ENCODE assay signal across 32 cellular contexts in genomic region chr1:29592731-29593130, GRCh38.
DNase-seq lines count a peak whose midpoint lies in the region; ATAC-seq, FAIRE-seq and TF ChIP-seq lines count a peak whose summit lies in the region.
"Had no signal": no experiment of that assay in that cellular context is flagged by ENCODE, and none has a peak within 500 bp of the region (broad histone marks: within the 10 kb centered on the region; RNA-seq: fewer than 3 reads in every experiment).

No MANE protein-coding gene starts in this region.

- H3K23ac ChIP-seq in H1 (ENCODE audit: insufficient read length) (no peak overlapping the region), mesendoderm (ENCODE audit: low read length) (no peak overlapping the region)

- peak overlapping the region; percentile 14; the same call in 1 of the 2 replicates for H4K8ac ChIP-seq in H1 (ENCODE audit: extremely low read depth, insufficient read depth, low read length)
- H4K8ac ChIP-seq in mesendoderm (ENCODE audit: low read depth, low read length), result no peak overlapping the region

- no peak overlapping the region for H4K5ac ChIP-seq in H1 (ENCODE audit: insufficient read length, low read depth, low read length)
- no peak overlapping the region for H4K5ac ChIP-seq in mesendoderm (ENCODE audit: low read length)

- H4K91ac ChIP-seq in H1 (replicated peaks; ENCODE audit: insufficient read length, low read length), result peak overlapping the region; percentile 20

- no peak overlapping the region for H3K27ac ChIP-seq in H1 (ENCODE audit: low read depth, low read length)
- H3K27ac ChIP-seq in mesendoderm (ENCODE audit: low read depth, low read length), result no peak overlapping the region
- H3K27ac ChIP-seq: A549, ascending aorta, C4-2B, HL-60, ovary, Peyer's patch, right atrium auricular region, SJSA1, spleen, stomach had no signal

- H3K4me2 ChIP-seq in H1 (ENCODE audit: insufficient read depth in 1 of 2, low read depth in 2 of 2, low read length in 2 of 2) (no peak overlapping the region), mesendoderm (ENCODE audit: low read length) (no peak overlapping the region)
- H3K4me2 ChIP-seq: A549 had no signal

- H2BK12ac ChIP-seq in H1 (ENCODE audit: low read depth, low read length), result no peak overlapping the region

- POLR2A ChIA-PET in H1 (lab: Charles Lee; ENCODE audit: partially characterized antibody), result no interaction called here

- H3K9me3 ChIP-seq in H1 (ENCODE audit: insufficient read depth in 2 of 2, low read depth in 1 of 2, low read length in 1 of 2), result no peaks in the 10 kb centered on the region
- H3K9me3 ChIP-seq: A549, ascending aorta, ovary, Peyer's patch, right atrium auricular region, SJSA1, spleen, stomach had no signal

- H2BK5ac ChIP-seq in H1 (ENCODE audit: low read depth, low read length) (no peak overlapping the region), mesendoderm (ENCODE audit: low read length) (no peak overlapping the region)

- TF ChIP-seq RAD21 in H1 (IDR thresholded peaks at IDR 0.05 in 1 of 2, conservative IDR thresholded peaks at IDR 0.05 in 1 of 2; ENCODE audit: low read depth in 2 of 2, low read length in 2 of 2), result no peak

- WGBS in H1 (ENCODE audit: extremely low coverage in 1 of 2, insufficient coverage in 1 of 2, insufficient read length in 1 of 2, insufficient replicate concordance in 2 of 2, low coverage in 1 of 2, low lambda C conversion rate in 2 of 2, missing lambda C conversion rate in 1 of 2), 2 experiments, result 86% methylated on average over 5 of the region's 5 CpGs; no CpG with 5 or more reads in 1 of the 2 experiments
- no CpG with 5 or more reads among the region's 5 CpGs for WGBS in mesendoderm (ENCODE audit: extremely low coverage, insufficient coverage, low lambda C conversion rate)

- no peaks in the 10 kb centered on the region for H3K79me2 ChIP-seq in H1 (ENCODE audit: control insufficient read depth in 1 of 2, insufficient read depth in 2 of 2, low read length in 2 of 2)
- no peaks in the 10 kb centered on the region for H3K79me2 ChIP-seq in mesendoderm (ENCODE audit: control insufficient read depth, insufficient read depth, low read length)

- no peak for TF ChIP-seq CTCF in H1 (IDR thresholded peaks at IDR 0.05; ENCODE audit: control extremely low read depth in 1 of 3, insufficient read depth in 1 of 3, low read depth in 1 of 3, low read length in 3 of 3)

- H2BK20ac ChIP-seq in H1 (ENCODE audit: low read length), result no peak overlapping the region

- no peak overlapping the region for H2AK5ac ChIP-seq in H1 (ENCODE audit: low read depth, low read length)
- no peak overlapping the region for H2AK5ac ChIP-seq in mesendoderm (ENCODE audit: low read length)

- H3K4me3 ChIP-seq in H1 (ENCODE audit: extremely low read depth in 1 of 4, insufficient read depth in 2 of 4, low read depth in 3 of 4, low read length in 4 of 4), result no peak overlapping the region
- no peak overlapping the region for H3K4me3 ChIP-seq in mesendoderm (ENCODE audit: low read length)
- H3K4me3 ChIP-seq: A549, ascending aorta, lung, ovary, Peyer's patch, right atrium auricular region, SJSA1, spleen, stomach had no signal

- H2BK15ac ChIP-seq in H1 (ENCODE audit: low read length) (no peak overlapping the region), mesendoderm (replicated peaks; ENCODE audit: low read depth) (no peak overlapping the region)

- TF ChIP-seq POLR2A in H1 (IDR thresholded peaks at IDR 0.05; ENCODE audit: control extremely low read depth in 1 of 2, low read depth in 2 of 2, low read length in 2 of 2), result no peak

- no peaks in the 10 kb centered on the region for H4K20me1 ChIP-seq in H1 (replicated peaks in 1 of 2; ENCODE audit: control insufficient read depth in 1 of 2, insufficient read depth in 2 of 2, low read length in 2 of 2)

- no peak overlapping the region for H3K14ac ChIP-seq in H1 (ENCODE audit: insufficient read length)

- no peaks in the 10 kb centered on the region for H3K27me3 ChIP-seq in H1 (replicated peaks in 1 of 4; ENCODE audit: control insufficient read depth in 3 of 4, extremely low read depth in 1 of 4, insufficient read depth in 3 of 4, low read length in 3 of 4)
- H3K27me3 ChIP-seq in mesendoderm (ENCODE audit: insufficient read depth, low read length, poor library complexity), result no peaks in the 10 kb centered on the region
- H3K27me3 ChIP-seq: ascending aorta, ovary, Peyer's patch, right atrium auricular region had no signal

- H2AFZ ChIP-seq in H1 (ENCODE audit: low read length), result peak overlapping the region; percentile 15; the same call in 1 of the 2 replicates

- H3K4me1 ChIP-seq in H1 (replicated peaks in 1 of 4; ENCODE audit: control insufficient read depth in 3 of 4, insufficient read depth in 4 of 4, low read length in 3 of 4), result no peaks in the 10 kb centered on the region; a peak in 1 of 7 replicates
- no peaks in the 10 kb centered on the region for H3K4me1 ChIP-seq in mesendoderm (ENCODE audit: control insufficient read depth, low read depth, low read length)
- H3K4me1 ChIP-seq: A549, ascending aorta, Peyer's patch, right atrium auricular region, SJSA1, spleen, stomach had no signal

- no peak overlapping the region for H3K9ac ChIP-seq in H1 (replicated peaks in 1 of 4; ENCODE audit: extremely low read depth in 1 of 4, low read depth in 3 of 4, low read length in 3 of 4)
- H3K9ac ChIP-seq in mesendoderm (ENCODE audit: low read length), result no peak overlapping the region

- ATAC-seq in GM18858 (IDR thresholded peaks at IDR 0.05; ENCODE audit: unreplicated experiment), result no peak
- ATAC-seq: A549; activated naive CD4-positive, alpha-beta T cell treated with anti-CD3 and anti-CD28 coated beads, Interleukin-2, amount 50 U/mL, for 72 hours; activated T-helper 17 cell treated with anti-CD3 and anti-CD28 coated beads, Interleukin-2, amount 50 U/mL, for 72 hours; esophagus mucosa had no signal

- no peak for FAIRE-seq in H1 (lab: Jason Lieb, UNC)
- FAIRE-seq: A549, frontal cortex, kidney had no signal

- no peaks in the 10 kb centered on the region for H3K23me2 ChIP-seq in H1 (ENCODE audit: low read depth, low read length)

- H3K4ac ChIP-seq in H1 (replicated peaks; ENCODE audit: insufficient read length, low read depth, low read length) (no peak overlapping the region), mesendoderm (ENCODE audit: low read depth, low read length) (no peak overlapping the region)

- DNase-seq in AG08395 (ENCODE audit: low spot score) (peak; percentile 21), HT1080 (ENCODE audit: low read depth) (peak; percentile 59), H1 (ENCODE audit: low read depth in 1 of 2, low spot score in 2 of 2) (no peak), mesendoderm (peak; percentile 13), DMS79 treated with DMSO at 0.1 percent for 48 hours (lab: John Stamatoyannopoulos, UW) (no peak), AG08396 (ENCODE audit: low spot score) (no peak), cerebellum (ENCODE audit: low spot score) (no peak)
- DNase-seq: activated CD4-positive, alpha-beta T cell treated with anti-CD3 and anti-CD28 coated beads for 4 hours; Calu3; effector CD4-positive, alpha-beta T cell; hypothalamus; kidney; NCI-H2081; NK-92 treated with Interleukin-12 subunit alpha and Interleukin-12 subunit beta, amount 100 ng/mL, for 24 hours; ovary; Peyer's patch; spleen; stimulated activated CD4-positive, alpha-beta T cell treated with anti-CD3 and anti-CD28 coated beads, Interleukin-4, amount 100 ng/mL, for 4 hours; stomach; trophoblast cell had no signal

- H3K18ac ChIP-seq in H1 (ENCODE audit: extremely low read depth, low read length) (no peak overlapping the region; the same call in 1 of the 2 replicates), mesendoderm (ENCODE audit: low read length) (no peak overlapping the region)

- H3K56ac ChIP-seq in H1 (replicated peaks; ENCODE audit: insufficient read length, low read depth, low read length) (no peak overlapping the region), mesendoderm (ENCODE audit: low read length) (no peak overlapping the region)

- TF ChIP-seq EP300 in H1 (IDR thresholded peaks at IDR 0.05; ENCODE audit: borderline replicate concordance in 1 of 2, low read depth in 2 of 2, low read length in 2 of 2), result no peak

- H3K36me3 ChIP-seq in H1 (ENCODE audit: control insufficient read depth in 2 of 4, insufficient read depth in 4 of 4, low read length in 3 of 4) (no peaks in the 10 kb centered on the region), mesendoderm (ENCODE audit: control insufficient read depth, insufficient read depth, low read length) (no peaks in the 10 kb centered on the region)
- H3K36me3 ChIP-seq: ascending aorta, ovary, Peyer's patch, right atrium auricular region, SJSA1, spleen, stomach had no signal

- CTCF ChIA-PET in H1 (lab: Charles Lee; ENCODE audit: partially characterized antibody), result interaction anchor here (0.5 to 1.6 kb wide), 4 partner anchors 8 to 1105 kb away, joined by 3 to 4 read pairs (median 4); no protein-coding TSS in a partner anchor

- H3K79me1 ChIP-seq in H1 (ENCODE audit: low read depth, low read length), result no peaks in the 10 kb centered on the region
- no peaks in the 10 kb centered on the region for H3K79me1 ChIP-seq in mesendoderm (ENCODE audit: low read length)

- no peak overlapping the region for H2BK120ac ChIP-seq in H1 (replicated peaks; ENCODE audit: low read depth, low read length)
- no peak overlapping the region for H2BK120ac ChIP-seq in mesendoderm (ENCODE audit: low read depth, low read length)

TF ChIP-seq in H1, 55 proteins besides CTCF, POLR2A, EP300 and RAD21:
- TF ChIP-seq RBBP5 (IDR thresholded peaks at IDR 0.05; ENCODE audit: borderline replicate concordance, low read depth, low read length) (no peak), TEAD4 (IDR thresholded peaks at IDR 0.05; ENCODE audit: low read depth, low read length) (0 out of 2 replicates have a peak, but pooled peaks have one; percentile 21), SP1 (IDR thresholded peaks at IDR 0.05; ENCODE audit: low read depth, low read length) (no peak)

Comparison
In these comparisons a context has a peak if more than half of its experiments do, and no peak if none do; other contexts are left out.
1. DNase-seq: peak in AG08395 (single experiment), HT1080 (single experiment) and mesendoderm (single experiment); none in H1 (0 of 2), DMS79 treated with DMSO at 0.1 percent for 48 hours (single experiment), AG08396 (single experiment) and cerebellum (single experiment).